8 cellular contexts compared by ENCODE assay signal in the genomic region with DNA sequence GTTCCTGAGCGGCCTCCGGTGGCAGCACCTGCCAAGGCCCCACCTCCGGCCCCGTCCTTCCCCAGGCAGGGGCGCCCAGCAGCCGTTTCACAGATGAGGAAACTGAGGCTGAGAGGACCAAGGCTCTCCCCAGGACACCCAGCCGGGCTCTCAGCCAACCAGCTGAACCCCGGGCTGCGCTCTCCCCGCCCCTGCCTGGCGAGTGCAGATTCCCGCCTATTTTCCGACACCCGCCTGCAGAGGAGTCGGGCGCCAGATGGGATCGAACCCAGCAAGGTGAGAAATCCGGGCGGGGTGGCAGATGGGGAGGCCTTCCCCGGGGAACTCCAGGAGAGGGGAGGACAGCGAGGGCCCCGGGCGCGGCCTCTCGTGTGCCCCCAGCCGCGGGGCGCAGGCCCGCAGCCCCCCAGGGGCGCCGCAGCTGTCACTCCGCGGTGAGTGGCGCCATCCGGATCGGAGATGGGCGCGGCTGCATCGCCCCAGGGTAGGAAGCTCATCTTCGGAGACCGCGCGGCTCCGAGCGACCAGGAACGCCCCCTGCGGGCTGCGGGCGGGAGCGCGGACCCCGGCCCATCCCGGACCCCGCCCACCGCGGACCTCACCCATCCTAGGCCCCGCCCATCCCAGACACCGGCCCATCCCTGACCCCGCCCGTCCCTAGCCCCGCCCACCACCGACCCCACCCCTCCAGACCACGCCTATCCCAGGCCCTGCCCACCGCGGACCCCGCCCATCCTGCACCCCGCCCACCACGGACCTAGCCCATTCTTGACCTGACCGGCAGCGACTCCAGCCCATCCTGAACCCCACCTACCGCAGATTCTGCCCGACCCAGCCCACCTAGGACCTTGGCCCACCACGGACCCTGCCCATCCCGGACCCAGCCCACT.
DNase-seq lines count a peak whose midpoint lies in the region; ATAC-seq and TF ChIP-seq lines count a peak whose summit lies in the region.

No MANE protein-coding gene starts in this region.

- H3K27ac ChIP-seq in Panc1 (ENCODE audit: low read length) (no peak overlapping the region), ascending aorta (no peak overlapping the region)

- peaks cover 14% of the 10 kb centered on the region for H3K27me3 Mint-ChIP-seq in endothelial cell (ENCODE audit: unreplicated experiment)

- H3K36me3 ChIP-seq in Panc1 (ENCODE audit: control insufficient read depth, insufficient read depth, low read length) = no peaks in the 10 kb centered on the region
- H3K36me3 ChIP-seq in ascending aorta = no peaks in the 10 kb centered on the region

- H3K9me3 ChIP-seq in Panc1 (ENCODE audit: control insufficient read depth, insufficient read depth, low read depth, low read length) = no peaks in the 10 kb centered on the region
- no peaks in the 10 kb centered on the region for H3K9me3 ChIP-seq in ascending aorta

- H3K27ac Mint-ChIP-seq in endothelial cell (ENCODE audit: unreplicated experiment) = no peak overlapping the region

- no peaks in the 10 kb centered on the region for H3K27me3 ChIP-seq in Panc1 (ENCODE audit: control insufficient read depth, insufficient read depth, low read length)
- peaks cover 17% of the 10 kb centered on the region for H3K27me3 ChIP-seq in ascending aorta

- no peak overlapping the region for H3K4me3 ChIP-seq in AG09309 (ENCODE audit: control insufficient read depth, low read depth, low read length)
- H3K4me3 ChIP-seq in Panc1 (ENCODE audit: low read depth in 2 of 2, low read length in 2 of 2) = peak overlapping the region; percentile 10 to 18; a peak in 2 of 4 replicates
- H3K4me3 ChIP-seq in ascending aorta = no peak overlapping the region

- peak; percentile 5 for TF ChIP-seq CTCF in AG09309 (IDR thresholded peaks at IDR 0.05; ENCODE audit: control insufficient read depth, insufficient read depth, low read depth, low read length, missing control alignments)
- peak; percentile 26 for TF ChIP-seq CTCF in GM13977 (IDR thresholded peaks at IDR 0.05; ENCODE audit: extremely low read depth, insufficient read depth, missing control alignments)
- no peak for TF ChIP-seq CTCF in Panc1 (IDR thresholded peaks at IDR 0.05)
- peak; percentile 73 for TF ChIP-seq CTCF in endothelial cell (IDR thresholded peaks at IDR 0.05; ENCODE audit: unreplicated experiment)
- no peak for TF ChIP-seq CTCF in ascending aorta (IDR thresholded peaks at IDR 0.05)

- CTCF ChIA-PET in Panc1 (lab: Charles Lee) = interaction anchor here (0.6 to 1.3 kb wide), 5 partner anchors 20 to 220 kb away, joined by 3 to 6 read pairs (median 5); no protein-coding TSS in a partner anchor

- H3K4me3 Mint-ChIP-seq in endothelial cell (ENCODE audit: unreplicated experiment) = no peak overlapping the region

- H3K36me3 Mint-ChIP-seq in endothelial cell (ENCODE audit: low read depth, unreplicated experiment) = peaks cover 3% of the 10 kb centered on the region

- BruUV-seq in Panc1 (replicated peaks; lab: Mats Ljungman, UMichigan) = no TSS peak

- peak; percentile 69 for ATAC-seq in Panc1
- ATAC-seq in GM19324 (IDR thresholded peaks at IDR 0.05; ENCODE audit: low FRiP score, unreplicated experiment) = no peak

- POLR2A ChIA-PET in Panc1 (lab: Charles Lee) = interaction anchor here (0.6 kb wide), 1 partner anchor 764 kb away, joined by 6 read pairs; no protein-coding TSS in a partner anchor

- H3K9me3 Mint-ChIP-seq in endothelial cell (ENCODE audit: unreplicated experiment) = no peaks in the 10 kb centered on the region

- no peaks in the 10 kb centered on the region for H3K4me1 Mint-ChIP-seq in endothelial cell (ENCODE audit: unreplicated experiment)

- no peak for DNase-seq in AG09309 (ENCODE audit: low read depth)
- DNase-seq in GM13977 (ENCODE audit: low spot score) = peak; percentile 85
- no peak for DNase-seq in Panc1 (ENCODE audit: low read depth, low spot score)
- DNase-seq in endothelial cell (ENCODE audit: low spot score) = peak; percentile 83
- DNase-seq in stimulated activated CD8-positive, alpha-beta memory T cell treated with anti-CD3 and anti-CD28 coated beads, Interleukin-12 subunit alpha, Interleukin-12 subunit beta, amount 100 ng/mL, for 24 hours (ENCODE audit: extremely low read depth) = peak; percentile 3
- no peak for DNase-seq in ascending aorta (ENCODE audit: low spot score in 2 of 2)
- DNase-seq in ureter (ENCODE audit: low spot score) = no peak

- intact Hi-C loops in Panc1 (cut with micrococcal nuclease; ENCODE audit: unreplicated experiment) = no loop called here
- intact Hi-C loops in ascending aorta (cut with DNase I) = no loop called here

- in situ Hi-C loops in GM13977 (cut with MboI; ENCODE audit: low pct_unique_long_range_greater_than_20kb, low sequenced_read_pairs, unreplicated experiment) = no loop called here
- in situ Hi-C loops in Panc1 (cut with HindIII; ENCODE audit: low pct_unique_long_range_greater_than_20kb, low sequenced_read_pairs) = no loop called here

- peaks cover 15% of the 10 kb centered on the region for H3K4me1 ChIP-seq in Panc1 (ENCODE audit: control insufficient read depth, insufficient read depth, low read length)
- no peaks in the 10 kb centered on the region for H3K4me1 ChIP-seq in ascending aorta

Comparison
In these comparisons a context has a peak if more than half of its experiments do, and no peak if none do; other contexts are left out.
1. DNase-seq: peak in GM13977 (single experiment), endothelial cell (single experiment) and stimulated activated CD8-positive, alpha-beta memory T cell treated with anti-CD3 and anti-CD28 coated beads, Interleukin-12 subunit alpha, Interleukin-12 subunit beta, amount 100 ng/mL, for 24 hours (single experiment); none in AG09309 (single experiment), Panc1 (single experiment), ascending aorta (0 of 2) and ureter (single experiment).
2. H3K4me3 ChIP-seq: peak in Panc1 (2 of 2); none in AG09309 (single experiment) and ascending aorta (0 of 2).
3. CTCF ChIP-seq: peak in AG09309 (single experiment), GM13977 (single experiment) and endothelial cell (single experiment); none in Panc1 (single experiment) and ascending aorta (0 of 3).